1 cellular context compared by ENCODE assay signal in the genomic region with DNA sequence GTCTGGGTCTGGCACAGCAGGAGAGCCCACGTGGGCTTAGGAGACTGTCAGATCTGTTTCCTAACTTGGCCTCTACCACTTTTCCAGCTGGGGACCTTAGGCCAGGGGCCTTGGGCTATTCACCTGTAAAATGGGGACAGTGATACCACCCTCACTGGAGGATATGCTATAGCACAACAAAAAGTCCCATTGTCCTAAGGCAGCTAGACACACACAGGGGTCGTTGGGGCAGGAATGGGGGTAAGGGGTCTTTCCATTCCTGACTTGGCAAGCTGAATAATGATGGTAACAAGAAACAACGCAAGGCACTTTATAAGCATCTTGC.
TF ChIP-seq lines count a peak whose summit lies in the region.

No MANE protein-coding gene starts in this region.

TF ChIP-seq in HCT116, 20 proteins besides CTCF, POLR2A, EP300 and RAD21 (continued from another document):
- no peak for TF ChIP-seq ZFX (IDR thresholded peaks at IDR 0.05)
